ENCODE assay signal across 8 cellular contexts in the genomic region with DNA sequence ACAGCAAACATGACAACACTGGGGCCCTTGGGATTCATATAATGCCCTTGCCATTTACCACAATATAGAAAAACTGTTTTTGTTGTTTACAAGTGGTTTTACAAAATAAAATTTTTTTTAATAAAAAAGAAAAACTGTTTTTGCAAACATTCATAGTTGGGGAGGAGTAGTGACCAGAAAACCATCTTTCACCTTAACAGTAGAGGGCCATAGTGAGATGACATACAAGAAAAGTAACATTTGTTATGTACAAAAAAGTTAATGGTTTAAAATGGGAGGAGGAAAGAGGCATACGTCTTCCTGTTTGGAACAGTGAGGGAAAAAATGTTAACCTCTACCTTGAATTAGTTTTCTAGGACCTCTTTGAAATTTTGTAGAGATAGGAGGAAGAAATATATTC. TPM values are rescaled to one million over a fixed set of nuclear protein-coding genes. Genes with fewer than 3 reads are reported as not detected.
"Had no signal": no experiment of that assay in that cellular context is flagged by ENCODE, and none has a peak within 500 bp of the region (broad histone marks: within the 10 kb centered on the region; RNA-seq: fewer than 3 reads in every experiment).

No MANE protein-coding gene starts in this region.

RNA-seq across cellular contexts. Expression of a gene that starts 56.3 kb away (rescaled TPM):
- total RNA-seq: LHCN-M2, MCF 10A, NCI-H460, Peyer's patch, Right ventricle myocardium inferior, SJCRH30, SK-MEL-5, T-cell had no signal
